ENCODE assay signal across 9 cellular contexts in genomic region chr10:30436688-30437038, GRCh38. TPM values are rescaled to one million over a fixed set of nuclear protein-coding genes. Genes with fewer than 3 reads are reported as not detected.
A peak's percentile ranks its signal among the peaks of the same experiment; 100 is the strongest.
DNase-seq lines count a peak whose midpoint lies in the region; ATAC-seq and TF ChIP-seq lines count a peak whose summit lies in the region.
"Had no signal": no experiment of that assay in that cellular context is flagged by ENCODE, and none has a peak within 500 bp of the region (broad histone marks: within the 10 kb centered on the region; RNA-seq: fewer than 3 reads in every experiment).

No MANE protein-coding gene starts in this region.

- H3K9me3 Mint-ChIP-seq in activated CD4-positive, alpha-beta memory T cell treated with anti-CD3 and anti-CD28 coated beads, Interleukin-2, amount 10 ng/mL, durations not matched to agents 7 days and 5 days: no peaks in the 10 kb centered on the region

- no peak overlapping the region for H3K27ac ChIP-seq in HUES6 (ENCODE audit: low read depth, low read length)
- peak overlapping the region; percentile 25 for H3K27ac ChIP-seq in right cardiac atrium (ENCODE audit: low read length)
- H3K27ac ChIP-seq in spleen: peak overlapping the region in 7 of 8 donors; percentile 95 to 100 (median 100)

- no peak for TF ChIP-seq CTCF in spleen (IDR thresholded peaks at IDR 0.05 in 8 of 11, conservative IDR thresholded peaks at IDR 0.05 in 3 of 11)

- POLR2A ChIA-PET in activated CD4-positive, alpha-beta memory T cell treated with anti-CD3 and anti-CD28 coated beads, Interleukin-2, amount 10 ng/mL, durations not matched to agents 7 days and 5 days (lab: Charles Lee): interaction anchor here (0.6 to 10.5 kb wide), 22 partner anchors 9 to 881 kb away, joined by 3 to 106 read pairs (median 6); no protein-coding TSS in a partner anchor

- CTCF ChIA-PET in activated CD4-positive, alpha-beta memory T cell treated with anti-CD3 and anti-CD28 coated beads, Interleukin-2, amount 10 ng/mL, durations not matched to agents 7 days and 5 days (lab: Charles Lee): interaction anchor here (0.7 to 7.2 kb wide), 11 partner anchors 18 to 264 kb away, joined by 3 to 67 read pairs (median 7); no protein-coding TSS in a partner anchor

- no peak for DNase-seq in activated CD4-positive, alpha-beta memory T cell treated with anti-CD3 and anti-CD28 coated beads, Interleukin-2, amount 10 ng/mL, durations not matched to agents 7 days and 5 days
- DNase-seq in right cardiac atrium (no peak), spleen (no peak), GM03348 (ENCODE audit: low spot score) (no peak), GOT3 (lab: John Stamatoyannopoulos, UW) (no peak)
- DNase-seq in stimulated activated CD4-positive, alpha-beta T cell treated with anti-CD3 and anti-CD28 coated beads, Interleukin-1b, Interleukin-23, amount 100 ng/mL, for 48 hours: no peak
- DNase-seq: NCI-H1694 treated with DMSO at 0.1 percent for 48 hours had no signal

- peaks cover 9% of the 10 kb centered on the region; the same call in 1 of the 2 replicates for H3K27me3 ChIP-seq in HUES6 (ENCODE audit: control insufficient read depth, insufficient read depth, low read length)
- H3K27me3 ChIP-seq in right cardiac atrium (ENCODE audit: control insufficient read depth, insufficient read depth): no peaks in the 10 kb centered on the region
- H3K27me3 ChIP-seq in spleen (replicated peaks in 1 of 7): no peaks in the 10 kb centered on the region

- WGBS in right cardiac atrium: 29% methylated on average over 3 of the region's 3 CpGs
- 4 to 18% (median 11%) methylated on average over 3 of the region's 3 CpGs for WGBS in spleen, 5 donors

- peaks cover 58% of the 10 kb centered on the region for H3K4me1 Mint-ChIP-seq in activated CD4-positive, alpha-beta memory T cell treated with anti-CD3 and anti-CD28 coated beads, Interleukin-2, amount 10 ng/mL, durations not matched to agents 7 days and 5 days

- no peaks in the 10 kb centered on the region for H3K27me3 Mint-ChIP-seq in activated CD4-positive, alpha-beta memory T cell treated with anti-CD3 and anti-CD28 coated beads, Interleukin-2, amount 10 ng/mL, durations not matched to agents 7 days and 5 days

- peaks cover 58% of the 10 kb centered on the region for H3K36me3 Mint-ChIP-seq in activated CD4-positive, alpha-beta memory T cell treated with anti-CD3 and anti-CD28 coated beads, Interleukin-2, amount 10 ng/mL, durations not matched to agents 7 days and 5 days (ENCODE audit: low read depth)

- peak overlapping the region; percentile 96 for H3K27ac Mint-ChIP-seq in activated CD4-positive, alpha-beta memory T cell treated with anti-CD3 and anti-CD28 coated beads, Interleukin-2, amount 10 ng/mL, durations not matched to agents 7 days and 5 days

- H3K9me3 ChIP-seq in HUES6 (ENCODE audit: control insufficient read depth, insufficient read depth, low read depth, low read length) (no peaks in the 10 kb centered on the region), right cardiac atrium (ENCODE audit: control insufficient read depth, low read length) (no peaks in the 10 kb centered on the region), spleen (no peaks in the 10 kb centered on the region)

- H3K4me1 ChIP-seq in HUES6 (ENCODE audit: control insufficient read depth, insufficient read depth, low read length) (peaks cover 27% of the 10 kb centered on the region), right cardiac atrium (ENCODE audit: control insufficient read depth, insufficient read depth, low read length) (peaks cover 10% of the 10 kb centered on the region), spleen (peaks cover 40 to 81% (median 77%) of the 10 kb centered on the region in 6 donors)

- ATAC-seq in right cardiac atrium (no peak), HG03025 (IDR thresholded peaks at IDR 0.05; ENCODE audit: low FRiP score, unreplicated experiment) (no peak)

- H3K9ac ChIP-seq in HUES6 (ENCODE audit: low read length): no peak overlapping the region

- peak overlapping the region; percentile 85 for H3K4me3 Mint-ChIP-seq in activated CD4-positive, alpha-beta memory T cell treated with anti-CD3 and anti-CD28 coated beads, Interleukin-2, amount 10 ng/mL, durations not matched to agents 7 days and 5 days

- intact Hi-C loops in right cardiac atrium (cut with DNase I) (no loop called here), spleen (cut with DNase I; ENCODE audit: low total_unique reads) (loop anchor here (10.0 kb wide), 1 partner anchor 88 kb away; no protein-coding TSS in a partner anchor)

- H3K4me3 ChIP-seq in HUES6 (ENCODE audit: low read depth, low read length): peak overlapping the region; percentile 49; the same call in 1 of the 2 replicates
- peak overlapping the region; percentile 44 for H3K4me3 ChIP-seq in right cardiac atrium (ENCODE audit: low read length)
- H3K4me3 ChIP-seq in spleen: peak overlapping the region; percentile 78 to 100 (median 98)

- TF ChIP-seq POLR2A in spleen (IDR thresholded peaks at IDR 0.05): no peak

- H3K36me3 ChIP-seq in HUES6 (ENCODE audit: control insufficient read depth, insufficient read depth, low read length) (peaks cover 13% of the 10 kb centered on the region; the same call in 1 of the 2 replicates), spleen (peaks cover 0 to 50% (median 24%) of the 10 kb centered on the region in 6 donors)

RNA-seq across cellular contexts. Expression of gene MAP3K8, which starts 2.7 kb away (rescaled TPM):
- total RNA-seq in activated CD4-positive, alpha-beta memory T cell treated with anti-CD3 and anti-CD28 coated beads, Interleukin-2, amount 10 ng/mL, durations not matched to agents 7 days and 5 days: 10 to 100 TPM; 39.5 to 40.3 TPM
- total RNA-seq in right cardiac atrium (10 to 100 TPM in 2 of 4 donors, 1 to 10 TPM in 2; 7.7 to 17.2 (median 9.6) TPM), spleen (10 to 100 TPM; 36.2 to 84.3 (median 61.8) TPM)
- polyA plus RNA-seq in right cardiac atrium (6.5 TPM), spleen (10 to 100 TPM; 24.8 to 38.1 (median 28.5) TPM)

Comparison
In these comparisons a context has a peak if more than half of its experiments do, and no peak if none do; other contexts are left out.
1. H3K4me3 ChIP-seq: peak in every context shown above with its lines; median percentile 98 in spleen; 49 in HUES6; 44 in right cardiac atrium.